In genomic region chr9:826500-827280, GRCh38 we compare ENCODE assay signal across 24 cellular contexts. TPM values are rescaled to one million over a fixed set of nuclear protein-coding genes. Genes with fewer than 3 reads are reported as not detected.
"Had no signal": no experiment of that assay in that cellular context is flagged by ENCODE, and none has a peak within 500 bp of the region (broad histone marks: within the 10 kb centered on the region; RNA-seq: fewer than 3 reads in every experiment).

No MANE protein-coding gene starts in this region.

- H3K27me3 ChIP-seq: ascending aorta, heart left ventricle, upper lobe of right lung had no signal

- H3K9me3 Mint-ChIP-seq: activated naive CD4-positive, alpha-beta T cell treated with anti-CD3 and anti-CD28 coated beads, Interleukin-2, amount 50 U/mL, for 24 hours; central memory CD8-positive, alpha-beta T cell; naive thymus-derived CD8-positive, alpha-beta T cell; stimulated activated memory B cell treated with anti-CD40 and anti-IgM and Interleukin-4, amounts not matched to agents 10 μg/mL and 1 μg/mL and 100 μg/mL, for 72 hours had no signal

- H3K4me1 ChIP-seq: ascending aorta, heart left ventricle, parathyroid adenoma, upper lobe of right lung had no signal

- H3K36me3 Mint-ChIP-seq: activated naive CD4-positive, alpha-beta T cell treated with anti-CD3 and anti-CD28 coated beads, Interleukin-2, amount 50 U/mL, for 24 hours; naive thymus-derived CD8-positive, alpha-beta T cell; stimulated activated memory B cell treated with anti-CD40 and anti-IgM and Interleukin-4, amounts not matched to agents 10 μg/mL and 1 μg/mL and 100 μg/mL, for 72 hours had no signal

- H3K4me3 Mint-ChIP-seq: activated naive CD4-positive, alpha-beta T cell treated with anti-CD3 and anti-CD28 coated beads, Interleukin-2, amount 50 U/mL, for 24 hours; central memory CD8-positive, alpha-beta T cell; naive thymus-derived CD8-positive, alpha-beta T cell; stimulated activated memory B cell treated with anti-CD40 and anti-IgM and Interleukin-4, amounts not matched to agents 10 μg/mL and 1 μg/mL and 100 μg/mL, for 72 hours had no signal

- H3K27ac ChIP-seq: ascending aorta, coronary artery, heart left ventricle, neutrophil, parathyroid adenoma, thoracic aorta, upper lobe of right lung had no signal

- H3K27ac Mint-ChIP-seq: activated naive CD4-positive, alpha-beta T cell treated with anti-CD3 and anti-CD28 coated beads, Interleukin-2, amount 50 U/mL, for 24 hours; naive thymus-derived CD8-positive, alpha-beta T cell; stimulated activated memory B cell treated with anti-CD40 and anti-IgM and Interleukin-4, amounts not matched to agents 10 μg/mL and 1 μg/mL and 100 μg/mL, for 72 hours had no signal

- DNase-seq: activated gamma-delta T cell; erythroblast; foreskin melanocyte; heart left ventricle; mesenchymal stem cell; naive thymus-derived CD8-positive, alpha-beta T cell; stimulated activated CD4-positive, alpha-beta T cell treated with anti-CD3 and anti-CD28 coated beads, Interleukin-4, amount 100 ng/mL, for 4 hours; T1000; upper lobe of right lung had no signal

- H3K36me3 ChIP-seq: ascending aorta, heart left ventricle, neutrophil, thoracic aorta, upper lobe of right lung had no signal

- H3K27me3 Mint-ChIP-seq: activated naive CD4-positive, alpha-beta T cell treated with anti-CD3 and anti-CD28 coated beads, Interleukin-2, amount 50 U/mL, for 24 hours had no signal

- H3K4me3 ChIP-seq: ascending aorta, coronary artery, heart left ventricle, thoracic aorta, upper lobe of right lung had no signal

- H3K4me1 Mint-ChIP-seq: activated naive CD4-positive, alpha-beta T cell treated with anti-CD3 and anti-CD28 coated beads, Interleukin-2, amount 50 U/mL, for 24 hours; central memory CD8-positive, alpha-beta T cell; naive thymus-derived CD8-positive, alpha-beta T cell; stimulated activated memory B cell treated with anti-CD40 and anti-IgM and Interleukin-4, amounts not matched to agents 10 μg/mL and 1 μg/mL and 100 μg/mL, for 72 hours had no signal

- FAIRE-seq: endometrium had no signal

- H3K9me3 ChIP-seq: ascending aorta, heart left ventricle, neutrophil, thoracic aorta, upper lobe of right lung had no signal

RNA-seq across cellular contexts. Expression of gene DMRT1, which starts 14.8 kb away (rescaled TPM):
- total RNA-seq: activated CD8-positive, alpha-beta memory T cell treated with anti-CD3 and anti-CD28 coated beads for 36 hours; ascending aorta; heart left ventricle; lower leg skin; mucosa of gallbladder; naive thymus-derived CD8-positive, alpha-beta T cell; sciatic nerve; T-helper 1 cell treated with Interleukin-12 subunit alpha and Interleukin-12 subunit beta and Interleukin-4 antibody, amounts not matched to agents 30 ng/mL and 1 ng/mL, for 36 hours; thoracic aorta; upper lobe of right lung had no signal
- polyA plus RNA-seq: adipose tissue; heart left ventricle; naive thymus-derived CD8-positive, alpha-beta T cell had no signal
